Comparison of ENCODE assay signal across 15 cellular contexts in genomic region chr18:2515408-2515807, GRCh38. TPM values are rescaled to one million over a fixed set of nuclear protein-coding genes. Genes with fewer than 3 reads are reported as not detected.
A peak's percentile ranks its signal among the peaks of the same experiment; 100 is the strongest.
DNase-seq lines count a peak whose midpoint lies in the region; ATAC-seq, FAIRE-seq and TF ChIP-seq lines count a peak whose summit lies in the region.
"Had no signal": no experiment of that assay in that cellular context is flagged by ENCODE, and none has a peak within 500 bp of the region (broad histone marks: within the 10 kb centered on the region; RNA-seq: fewer than 3 reads in every experiment).

No MANE protein-coding gene starts in this region.

- peaks cover 6% of the 10 kb centered on the region for H3K36me3 Mint-ChIP-seq in MCF 10A (ENCODE audit: insufficient read depth, unreplicated experiment)

- TF ChIP-seq CTCF in MCF 10A (IDR thresholded peaks at IDR 0.05; ENCODE audit: unreplicated experiment), result no peak
- no peak for TF ChIP-seq CTCF in breast epithelium (IDR thresholded peaks at IDR 0.05)
- no peak for TF ChIP-seq CTCF in lower lobe of right lung (IDR thresholded peaks at IDR 0.05)

- DNase-seq in MCF 10A (ENCODE audit: unreplicated experiment) (peak; percentile 87), breast epithelium (ENCODE audit: low spot score in 2 of 2) (no peak), SW480 (ENCODE audit: low spot score) (peak; percentile 33), fibroblast of the conjunctiva (ENCODE audit: low read depth) (peak; percentile 22), urothelium cell line (ENCODE audit: low spot score) (peak; percentile 87), lower lobe of right lung (no peak), LoVo (ENCODE audit: low spot score) (no peak)
- DNase-seq: AML-193, dorsolateral prefrontal cortex, KBM-7, NCI-H510A treated with DMSO at 0.1 percent for 48 hours had no signal

- H3K9me3 Mint-ChIP-seq in MCF 10A (ENCODE audit: unreplicated experiment), result no peaks in the 10 kb centered on the region
- H3K9me3 Mint-ChIP-seq: activated T-cell treated with anti-CD3 and anti-CD28 coated beads, Interleukin-2, amount 50 U/mL, for 24 hours; T-helper 2 cell treated with Interferon-gamma antibody and Interleukin-4, amounts not matched to agents 5 μg/mL and 100 μg/mL, for 36 hours had no signal

- POLR2A ChIA-PET in MCF 10A (lab: Yijun Ruan, JAX), result no interaction called here

- no peak for FAIRE-seq in urothelium cell line (lab: Jason Lieb, UNC)

- H3K4me1 Mint-ChIP-seq in MCF 10A (ENCODE audit: insufficient read depth, unreplicated experiment), result peaks cover 19% of the 10 kb centered on the region

- H3K4me3 ChIP-seq in breast epithelium (no peak overlapping the region), lower lobe of right lung (no peak overlapping the region)
- H3K4me3 ChIP-seq: dorsolateral prefrontal cortex had no signal

- no peak overlapping the region for H3K27ac ChIP-seq in breast epithelium
- H3K27ac ChIP-seq in lower lobe of right lung, result no peak overlapping the region
- H3K27ac ChIP-seq: dorsolateral prefrontal cortex, parathyroid adenoma had no signal

- H3K27me3 Mint-ChIP-seq in MCF 10A (ENCODE audit: insufficient read depth, unreplicated experiment), result no peaks in the 10 kb centered on the region
- H3K27me3 Mint-ChIP-seq: activated T-cell treated with anti-CD3 and anti-CD28 coated beads, Interleukin-2, amount 50 U/mL, for 24 hours had no signal

- no peak for TF ChIP-seq POLR2A in breast epithelium (IDR thresholded peaks at IDR 0.05)

- intact Hi-C loops in MCF 10A (cut with micrococcal nuclease) (no loop called here), breast epithelium (cut with DNase I; ENCODE audit: low total_unique reads) (no loop called here), lower lobe of right lung (cut with DNase I) (no loop called here)

- H3K36me3 ChIP-seq in breast epithelium (no peaks in the 10 kb centered on the region), lower lobe of right lung (no peaks in the 10 kb centered on the region)

- no peaks in the 10 kb centered on the region for H3K27me3 ChIP-seq in breast epithelium
- no peaks in the 10 kb centered on the region for H3K27me3 ChIP-seq in lower lobe of right lung (ENCODE audit: low read depth)
- H3K27me3 ChIP-seq: dorsolateral prefrontal cortex had no signal

- peak overlapping the region; percentile 61 for H3K27ac Mint-ChIP-seq in MCF 10A (ENCODE audit: low read depth, unreplicated experiment)
- H3K27ac Mint-ChIP-seq: T-helper 2 cell treated with Interferon-gamma antibody and Interleukin-4, amounts not matched to agents 5 μg/mL and 100 μg/mL, for 36 hours had no signal

- H3K4me1 ChIP-seq in breast epithelium (no peaks in the 10 kb centered on the region), lower lobe of right lung (no peaks in the 10 kb centered on the region)
- H3K4me1 ChIP-seq: parathyroid adenoma had no signal

- H3K4me3 Mint-ChIP-seq in MCF 10A (ENCODE audit: unreplicated experiment), result peak overlapping the region; percentile 5
- H3K4me3 Mint-ChIP-seq: activated T-cell treated with anti-CD3 and anti-CD28 coated beads, Interleukin-2, amount 50 U/mL, for 24 hours; T-helper 2 cell treated with Interferon-gamma antibody and Interleukin-4, amounts not matched to agents 5 μg/mL and 100 μg/mL, for 36 hours had no signal

- H3K9me3 ChIP-seq in breast epithelium (no peaks in the 10 kb centered on the region), lower lobe of right lung (no peaks in the 10 kb centered on the region)

- ATAC-seq in lower lobe of right lung (no peak), GM19467 (IDR thresholded peaks at IDR 0.05; ENCODE audit: unreplicated experiment) (no peak)

- CTCF ChIA-PET in MCF 10A (lab: Yijun Ruan, JAX), result no interaction called here

- BruUV-seq in MCF 10A (replicated peaks; lab: Mats Ljungman, UMichigan), result TSS peak; percentile 56

RNA-seq across cellular contexts. Expression of gene METTL4, which starts 55.9 kb away (rescaled TPM):
- total RNA-seq in MCF 10A (2022) (11.8 and 15.0 TPM in 2 replicates), breast epithelium (10 to 100 TPM in 1 of 3 donors, 1 to 10 TPM in 2; 4.0 to 11.3 (median 7.2) TPM), lower lobe of right lung (11.5 TPM)

RNA-seq across cellular contexts. Expression of gene NDC80, which starts 55.9 kb away (rescaled TPM):
- total RNA-seq in MCF 10A (2022), result 20.4 and 29.6 TPM in 2 replicates
- under 1 TPM; 0.44 to 0.98 (median 0.96) TPM for total RNA-seq in breast epithelium
- 1.1 TPM for total RNA-seq in lower lobe of right lung

Comparison
In these comparisons a context has a peak if more than half of its experiments do, and no peak if none do; other contexts are left out.
1. DNase-seq: peak in MCF 10A (single experiment), SW480 (single experiment), fibroblast of the conjunctiva (single experiment) and urothelium cell line (single experiment); none in breast epithelium (0 of 2), lower lobe of right lung (single experiment) and LoVo (single experiment).
2. RNA of gene NDC80, which starts 55.9 kb away (total RNA-seq): 20.4 to 29.6 TPM in MCF 10A; 1.1 TPM in lower lobe of right lung (single experiment) and 0.44 to 0.98 TPM in breast epithelium; every median in the first group is over 10 times any median in the second.